In the genomic region with DNA sequence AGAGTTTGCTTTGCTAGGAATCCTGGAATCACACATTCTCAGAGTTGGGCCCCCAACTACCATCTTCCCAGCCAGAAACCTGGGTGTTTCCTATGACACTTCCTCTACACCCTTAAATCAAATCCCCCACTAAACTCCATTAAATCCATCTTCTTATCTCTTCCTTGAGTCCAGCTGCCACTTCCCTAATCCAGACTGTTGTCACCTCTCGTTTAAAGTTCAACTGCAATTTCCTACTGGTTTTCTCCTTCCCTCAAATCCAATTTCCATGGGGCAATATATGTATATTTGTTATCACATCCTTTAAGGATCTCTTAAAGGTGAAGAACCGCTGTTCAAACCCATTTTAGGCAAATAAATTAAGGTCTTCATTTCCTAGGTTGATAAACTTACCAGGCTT, we compare ENCODE assay signal across 15 cellular contexts.
DNase-seq lines count a peak whose midpoint lies in the region; ATAC-seq lines count a peak whose summit lies in the region.
"Had no signal": no experiment of that assay in that cellular context is flagged by ENCODE, and none has a peak within 500 bp of the region (broad histone marks: within the 10 kb centered on the region; RNA-seq: fewer than 3 reads in every experiment).

No MANE protein-coding gene starts in this region.

- peak overlapping the region; percentile 16 for H4K91ac ChIP-seq in trophoblast cell (ENCODE audit: low read depth, low read length)

- H2BK5ac ChIP-seq in trophoblast cell (ENCODE audit: low read depth, low read length, poor library complexity): no peak overlapping the region

- WGBS in trophoblast cell (ENCODE audit: extremely low coverage, insufficient coverage, insufficient read length): no CpG with 5 or more reads among the region's 2 CpGs

- H2AK5ac ChIP-seq in trophoblast cell (ENCODE audit: low read length): no peak overlapping the region

- H3K36me3 ChIP-seq in trophoblast cell (ENCODE audit: control insufficient read depth in 1 of 2, insufficient read depth in 2 of 2, low read length in 2 of 2): no peaks in the 10 kb centered on the region

- H3K79me2 ChIP-seq in trophoblast cell (ENCODE audit: control insufficient read depth, insufficient read depth, low read length, poor library complexity): no peaks in the 10 kb centered on the region

- peak; percentile 15 for DNase-seq in NCI-H82 treated with DMSO at 0.1 percent for 48 hours (lab: John Stamatoyannopoulos, UW; ENCODE audit: unreplicated experiment)
- DNase-seq in left colon: no peak
- no peak for DNase-seq in trophoblast cell
- no peak for DNase-seq in NCI-H2171 treated with DMSO at 0.1 percent for 48 hours (lab: John Stamatoyannopoulos, UW)
- no peak for DNase-seq in NCI-H1417 treated with DMSO at 0.1 percent for 48 hours (lab: John Stamatoyannopoulos, UW)
- DNase-seq in NCI-H345 (lab: John Stamatoyannopoulos, UW): no peak
- DNase-seq: C1 segment of cervical spinal cord; Calu3; CD4-positive, alpha-beta memory T cell; COR-L47; DMS53; DND-41; GOT3; H7; HCEC 1CT had no signal

- no peak overlapping the region for H3K9ac ChIP-seq in trophoblast cell (ENCODE audit: low read length)

- no peaks in the 10 kb centered on the region for H3K27me3 ChIP-seq in trophoblast cell (ENCODE audit: insufficient read depth, low read length)

- no peak overlapping the region for H4K8ac ChIP-seq in trophoblast cell (ENCODE audit: low read depth, low read length)

- no peak overlapping the region for H3K4me2 ChIP-seq in trophoblast cell (ENCODE audit: low read length)

- no peak overlapping the region for H2AFZ ChIP-seq in trophoblast cell (ENCODE audit: insufficient read depth, low read length, poor library complexity)

- H3K23ac ChIP-seq in trophoblast cell (ENCODE audit: low read length): no peak overlapping the region

- H2BK120ac ChIP-seq in trophoblast cell (ENCODE audit: insufficient read depth, low read length, poor library complexity): no peak overlapping the region

- intact Hi-C loops in left colon (cut with DNase I, micrococcal nuclease): no loop called here

- peak; percentile 51 for ATAC-seq in left colon

- H3K14ac ChIP-seq in trophoblast cell (ENCODE audit: low read length): no peak overlapping the region

- H3K18ac ChIP-seq in trophoblast cell (ENCODE audit: low read length): no peak overlapping the region

- H3K79me1 ChIP-seq in trophoblast cell (ENCODE audit: low read length): peaks cover 13% of the 10 kb centered on the region

- no peak overlapping the region for H3K27ac ChIP-seq in trophoblast cell (ENCODE audit: low read depth, low read length)

- H3K4me3 ChIP-seq in trophoblast cell (ENCODE audit: low read depth, low read length): no peak overlapping the region

- peaks cover 0 to 11% of the 10 kb centered on the region in 2 experiments for H3K4me1 ChIP-seq in trophoblast cell (ENCODE audit: control insufficient read depth in 1 of 2, insufficient read depth in 2 of 2, low read length in 2 of 2)

- no peak overlapping the region for H2BK12ac ChIP-seq in trophoblast cell (ENCODE audit: low read length)

- H3K9me3 ChIP-seq in trophoblast cell (ENCODE audit: insufficient read depth, low read depth, low read length): no peaks in the 10 kb centered on the region

- no peak overlapping the region for H4K12ac ChIP-seq in trophoblast cell (ENCODE audit: low read depth, low read length)

- no peak overlapping the region for H3K4ac ChIP-seq in trophoblast cell (ENCODE audit: low read depth, low read length)
